15 cellular contexts compared by ENCODE assay signal in the genomic region with DNA sequence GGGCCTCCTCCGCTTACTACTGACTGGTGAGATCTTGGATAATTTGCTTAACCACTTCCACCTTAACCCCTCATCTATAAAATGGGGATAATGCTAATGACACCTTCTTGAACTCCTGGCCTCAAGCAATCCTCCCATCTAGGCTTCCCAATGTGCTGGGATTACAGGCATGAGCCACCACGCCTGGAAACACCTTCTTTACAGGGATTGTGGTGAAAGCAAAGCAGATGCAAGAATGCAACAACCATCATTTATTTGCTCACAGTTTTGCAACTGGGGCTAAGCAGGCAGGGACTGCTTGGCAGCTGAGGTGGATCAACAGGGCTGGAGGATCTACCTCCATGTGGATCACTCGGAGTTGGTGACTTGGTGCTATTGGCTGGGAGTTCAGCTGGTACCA.
A peak's percentile ranks its signal among the peaks of the same experiment; 100 is the strongest.
DNase-seq lines count a peak whose midpoint lies in the region; ATAC-seq and TF ChIP-seq lines count a peak whose summit lies in the region.
"Had no signal": no experiment of that assay in that cellular context is flagged by ENCODE, and none has a peak within 500 bp of the region (broad histone marks: within the 10 kb centered on the region; RNA-seq: fewer than 3 reads in every experiment).

No MANE protein-coding gene starts in this region.

- POLR2A ChIA-PET in AG04450 (lab: Yijun Ruan, JAX), result interaction anchor here (1.0 kb wide), 1 partner anchor 76 kb away, joined by 3 read pairs; a partner anchor contains a TSS
- POLR2A ChIA-PET in RWPE1 (lab: Yijun Ruan, JAX; ENCODE audit: low non-redundant PET), result no interaction called here

- no peak for DNase-seq in AG04450 (ENCODE audit: low read depth, low spot score)
- DNase-seq in RWPE1 (ENCODE audit: low spot score), result no peak
- no peak for DNase-seq in esophagus squamous epithelium (lab: John Stamatoyannopoulos, UW)
- peak; percentile 30 for DNase-seq in renal cortical epithelial cell (ENCODE audit: low read depth)
- no peak for DNase-seq in activated naive CD8-positive, alpha-beta T cell treated with anti-CD3 and anti-CD28 coated beads, Interleukin-2, amount 50 U/mL, for 24 hours
- DNase-seq in NCI-H1930 (lab: John Stamatoyannopoulos, UW), result no peak
- no peak for DNase-seq in ACHN
- DNase-seq: activated CD4-positive, CD25-positive, alpha-beta regulatory T cell treated with anti-CD3 and anti-CD28 coated beads, Interleukin-2, amount 50 U/mL, for 72 hours; activated naive CD8-positive, alpha-beta T cell treated with anti-CD3 and anti-CD28 coated beads, Interleukin-2, amount 10 ng/mL, durations not matched to agents 7 days and 5 days; DMS153; naive thymus-derived CD8-positive, alpha-beta T cell; NCI-H1417 treated with DMSO at 0.1 percent for 48 hours; NCI-H446; testis had no signal

- CTCF ChIA-PET in AG04450 (lab: Charles Lee), result interaction anchor here (0.6 to 1.5 kb wide), 3 partner anchors 24 to 282 kb away, joined by 3 to 5 read pairs (median 4); no protein-coding TSS in a partner anchor
- CTCF ChIA-PET in RWPE1 (lab: Yijun Ruan, JAX), result no interaction called here

- no peaks in the 10 kb centered on the region for H3K9me3 Mint-ChIP-seq in activated naive CD8-positive, alpha-beta T cell treated with anti-CD3 and anti-CD28 coated beads, Interleukin-2, amount 50 U/mL, for 24 hours
- H3K9me3 Mint-ChIP-seq: activated naive CD8-positive, alpha-beta T cell treated with anti-CD3 and anti-CD28 coated beads, Interleukin-2, amount 10 ng/mL, durations not matched to agents 7 days and 5 days; naive thymus-derived CD8-positive, alpha-beta T cell had no signal

- H3K27me3 Mint-ChIP-seq in activated naive CD8-positive, alpha-beta T cell treated with anti-CD3 and anti-CD28 coated beads, Interleukin-2, amount 50 U/mL, for 24 hours, result peaks cover 5% of the 10 kb centered on the region

- H3K36me3 ChIP-seq in esophagus squamous epithelium, result no peaks in the 10 kb centered on the region

- H3K27me3 ChIP-seq in AG04450 (ENCODE audit: control insufficient read depth, insufficient read depth, low read length), result no peaks in the 10 kb centered on the region
- H3K27me3 ChIP-seq in esophagus squamous epithelium, result no peaks in the 10 kb centered on the region
- H3K27me3 ChIP-seq: testis had no signal

- TF ChIP-seq POLR2A in esophagus squamous epithelium (IDR thresholded peaks at IDR 0.05), result no peak

- WGBS in esophagus squamous epithelium, 2 donors, result 66% methylated on average over 2 to 3 of the region's 3 CpGs

- no peaks in the 10 kb centered on the region for H3K36me3 Mint-ChIP-seq in activated naive CD8-positive, alpha-beta T cell treated with anti-CD3 and anti-CD28 coated beads, Interleukin-2, amount 50 U/mL, for 24 hours (ENCODE audit: low read depth)
- H3K36me3 Mint-ChIP-seq: activated naive CD8-positive, alpha-beta T cell treated with anti-CD3 and anti-CD28 coated beads, Interleukin-2, amount 10 ng/mL, durations not matched to agents 7 days and 5 days; naive thymus-derived CD8-positive, alpha-beta T cell had no signal

- H3K27ac Mint-ChIP-seq in activated naive CD8-positive, alpha-beta T cell treated with anti-CD3 and anti-CD28 coated beads, Interleukin-2, amount 50 U/mL, for 24 hours, result no peak overlapping the region
- H3K27ac Mint-ChIP-seq: activated naive CD8-positive, alpha-beta T cell treated with anti-CD3 and anti-CD28 coated beads, Interleukin-2, amount 10 ng/mL, durations not matched to agents 7 days and 5 days had no signal

- H3K27ac ChIP-seq in AG04450 (ENCODE audit: low read depth, low read length), result peak overlapping the region; percentile 65
- H3K27ac ChIP-seq in RWPE1, result peak overlapping the region; percentile 72
- H3K27ac ChIP-seq in esophagus squamous epithelium, result peak overlapping the region; percentile 39 to 74 (median 57)

- no peak overlapping the region for H3K4me3 Mint-ChIP-seq in activated naive CD8-positive, alpha-beta T cell treated with anti-CD3 and anti-CD28 coated beads, Interleukin-2, amount 50 U/mL, for 24 hours
- H3K4me3 Mint-ChIP-seq: activated naive CD8-positive, alpha-beta T cell treated with anti-CD3 and anti-CD28 coated beads, Interleukin-2, amount 10 ng/mL, durations not matched to agents 7 days and 5 days; naive thymus-derived CD8-positive, alpha-beta T cell had no signal

- peaks cover 18 to 56% (median 24%) of the 10 kb centered on the region in 3 donors for H3K4me1 ChIP-seq in esophagus squamous epithelium
- H3K4me1 ChIP-seq: testis had no signal

- no peak for TF ChIP-seq CTCF in AG04450 (IDR thresholded peaks at IDR 0.05; ENCODE audit: low read depth, low read length)
- TF ChIP-seq CTCF in RWPE1 (conservative IDR thresholded peaks at IDR 0.05; ENCODE audit: low read depth), result no peak
- TF ChIP-seq CTCF in esophagus squamous epithelium (IDR thresholded peaks at IDR 0.05), result no peak

- H3K9me3 ChIP-seq in AG04450 (ENCODE audit: control insufficient read depth, insufficient read depth, low read length) (peaks cover 5% of the 10 kb centered on the region; the same call in 1 of the 2 replicates), esophagus squamous epithelium (no peaks in the 10 kb centered on the region)
- H3K9me3 ChIP-seq: testis had no signal

- intact Hi-C loops in esophagus squamous epithelium (cut with DNase I), result loop anchor here (10.0 kb wide), 1 partner anchor 66 kb away; no protein-coding TSS in a partner anchor

- H3K4me3 ChIP-seq in AG04450 (ENCODE audit: low read depth, low read length) (no peak overlapping the region), esophagus squamous epithelium (no peak overlapping the region)
- H3K4me3 ChIP-seq: testis had no signal

- no peak for ATAC-seq in activated naive CD8-positive, alpha-beta T cell treated with anti-CD3 and anti-CD28 coated beads, Interleukin-2, amount 50 U/mL, for 24 hours
- no peak for ATAC-seq in GM21528 (IDR thresholded peaks at IDR 0.05; ENCODE audit: low FRiP score, unreplicated experiment)
- ATAC-seq: naive thymus-derived CD8-positive, alpha-beta T cell had no signal

- no peaks in the 10 kb centered on the region for H3K4me1 Mint-ChIP-seq in activated naive CD8-positive, alpha-beta T cell treated with anti-CD3 and anti-CD28 coated beads, Interleukin-2, amount 50 U/mL, for 24 hours
- H3K4me1 Mint-ChIP-seq: naive thymus-derived CD8-positive, alpha-beta T cell had no signal

- in situ Hi-C loops in ACHN (cut with HindIII; ENCODE audit: low pct_ligation_motif_present, low pct_unique_long_range_greater_than_20kb, low sequenced_read_pairs), result loop anchor here (25.0 kb wide), 1 partner anchor 274 kb away; no protein-coding TSS in a partner anchor
